1 cellular context compared by ENCODE assay signal in genomic region chr10:86314616-86315520, GRCh38.
TF ChIP-seq lines count a peak whose summit lies in the region.

No MANE protein-coding gene starts in this region.

TF ChIP-seq in HEK293, 187 proteins besides CTCF, POLR2A, EP300 and RAD21 (continued from another document):
- TF ChIP-seq PRDM2 (tag by site-specific recombination; IDR thresholded peaks at IDR 0.05; ENCODE audit: borderline replicate concordance), result no peak
- TF ChIP-seq ZBTB21 (tag by site-specific recombination; IDR thresholded peaks at IDR 0.05), result no peak
